11 cellular contexts compared by ENCODE assay signal in the genomic region with DNA sequence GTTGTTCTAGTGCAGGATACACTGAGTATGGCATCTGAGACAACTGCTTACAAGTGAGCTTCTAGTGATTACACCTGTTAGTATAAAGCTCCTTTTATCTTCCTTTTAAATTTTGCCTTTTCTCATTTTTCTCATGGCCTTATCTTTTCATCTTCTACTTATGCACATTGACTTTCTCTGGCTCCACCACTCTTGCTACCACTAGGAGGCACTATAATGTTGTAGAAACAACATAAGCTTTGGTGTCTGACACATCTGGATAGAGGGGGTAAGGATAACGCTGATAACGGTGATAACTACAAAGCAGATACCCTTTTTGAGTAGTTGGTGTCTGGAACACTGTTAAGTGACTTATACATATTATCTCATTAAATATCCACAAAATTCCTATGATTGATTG.
A peak's percentile ranks its signal among the peaks of the same experiment; 100 is the strongest.
DNase-seq lines count a peak whose midpoint lies in the region; ATAC-seq, FAIRE-seq and TF ChIP-seq lines count a peak whose summit lies in the region.
"Had no signal": no experiment of that assay in that cellular context is flagged by ENCODE, and none has a peak within 500 bp of the region (broad histone marks: within the 10 kb centered on the region; RNA-seq: fewer than 3 reads in every experiment).

No MANE protein-coding gene starts in this region.

- H4K20me1 ChIP-seq in K562 (replicated peaks; ENCODE audit: control insufficient read depth, insufficient read depth, low read length), result no peaks in the 10 kb centered on the region

- no peaks in the 10 kb centered on the region for H3K27me3 ChIP-seq in K562 (ENCODE audit: control insufficient read depth in 2 of 2, insufficient read depth in 2 of 2, low read length in 2 of 2)
- H3K27me3 ChIP-seq: SJSA1 had no signal

- in situ Hi-C loops in K562 (cut with MboI), result loop anchor here (25.0 kb wide), 1 partner anchor 720 kb away; no protein-coding TSS in a partner anchor

- no peak for TF ChIP-seq EP300 in K562 (IDR thresholded peaks at IDR 0.05; ENCODE audit: low read length)

- POLR2A ChIA-PET in K562 (lab: Yijun Ruan, JAX), result interaction anchor here (0.8 to 1.1 kb wide), 3 partner anchors 13 to 651 kb away, joined by 3 read pairs; no protein-coding TSS in a partner anchor

- H3K36me3 ChIP-seq in K562 (ENCODE audit: control insufficient read depth, insufficient read depth, low read length), result no peaks in the 10 kb centered on the region; the same call in 2 of the 3 replicates
- H3K36me3 ChIP-seq: SJSA1 had no signal

- no peak for DNase-seq in stimulated activated naive CD8-positive, alpha-beta T cell treated with anti-CD3 and anti-CD28 coated beads, Interleukin-15, amount 100 ng/mL, for 72 hours
- DNase-seq in stimulated activated naive CD8-positive, alpha-beta T cell treated with anti-CD3 and anti-CD28 coated beads, Interleukin-15, Interleukin-2, amounts not matched to agents 100 U/mL and 50 U/mL, for 24 hours, result no peak
- DNase-seq in LNCaP clone FGC (ENCODE audit: low read depth) (no peak), K562 (ENCODE audit: extremely low read depth in 1 of 4, low spot score in 3 of 4) (peak; percentile 26 to 41 (median 30)), NCI-H1436 treated with DMSO at 0.1 percent for 48 hours (lab: John Stamatoyannopoulos, UW) (no peak)
- DNase-seq in activated CD8-positive, alpha-beta memory T cell treated with anti-CD3 and anti-CD28 coated beads, Interleukin-2, amount 10 ng/mL, durations not matched to agents 7 days and 5 days, result no peak
- DNase-seq: hippocampal formation had no signal

- peak; percentile 63 for TF ChIP-seq CTCF in LNCaP clone FGC (IDR thresholded peaks at IDR 0.05; ENCODE audit: control insufficient read depth, extremely low read depth, insufficient read depth)
- peak; percentile 49 to 57 (median 56); a peak in 5 of 6 replicates for TF ChIP-seq CTCF in K562 (IDR thresholded peaks at IDR 0.05 in 2 of 3, conservative IDR thresholded peaks at IDR 0.05 in 1 of 3; ENCODE audit: insufficient read depth in 2 of 3, low read depth in 1 of 3, low read length in 3 of 3)

- H3K9ac ChIP-seq in K562 (ENCODE audit: insufficient read depth in 1 of 2, low read depth in 2 of 2, low read length in 2 of 2), result no peak overlapping the region

- H3K27ac ChIP-seq in K562 (ENCODE audit: extremely low read depth, low read depth, low read length), result no peak overlapping the region
- H3K27ac ChIP-seq: SJSA1 had no signal

- no peaks in the 10 kb centered on the region for H3K36me3 Mint-ChIP-seq in activated CD8-positive, alpha-beta memory T cell treated with anti-CD3 and anti-CD28 coated beads, Interleukin-2, amount 10 ng/mL, durations not matched to agents 7 days and 5 days
- H3K36me3 Mint-ChIP-seq: activated naive CD4-positive, alpha-beta T cell treated with anti-CD3 and anti-CD28 coated beads, Interleukin-2, amount 50 U/mL, for 72 hours had no signal

- no peak overlapping the region for H2AFZ ChIP-seq in K562 (ENCODE audit: low read depth, low read length)

- H3K4me1 ChIP-seq in K562 (replicated peaks in 1 of 2; ENCODE audit: control insufficient read depth in 2 of 2, insufficient read depth in 2 of 2, low read length in 2 of 2), result no peaks in the 10 kb centered on the region
- H3K4me1 ChIP-seq: SJSA1 had no signal

- no peaks in the 10 kb centered on the region for H3K9me3 ChIP-seq in K562 (replicated peaks; ENCODE audit: control insufficient read depth, insufficient read depth, low read depth, low read length)
- H3K9me3 ChIP-seq: SJSA1 had no signal

- ATAC-seq in stimulated activated naive CD8-positive, alpha-beta T cell treated with anti-CD3 and anti-CD28 coated beads, Interleukin-15, amount 100 ng/mL, for 72 hours, result peak; percentile 55
- ATAC-seq in stimulated activated naive CD8-positive, alpha-beta T cell treated with anti-CD3 and anti-CD28 coated beads, Interleukin-15, Interleukin-2, amounts not matched to agents 100 U/mL and 50 U/mL, for 24 hours, result no peak
- ATAC-seq in K562 (peak; percentile 67), GM21447 (IDR thresholded peaks at IDR 0.05; ENCODE audit: unreplicated experiment) (no peak), HG03139 (IDR thresholded peaks at IDR 0.05; ENCODE audit: unreplicated experiment) (no peak)
- no peak for ATAC-seq in activated CD8-positive, alpha-beta memory T cell treated with anti-CD3 and anti-CD28 coated beads, Interleukin-2, amount 10 ng/mL, durations not matched to agents 7 days and 5 days
- ATAC-seq: activated naive CD4-positive, alpha-beta T cell treated with anti-CD3 and anti-CD28 coated beads, Interleukin-2, amount 50 U/mL, for 72 hours had no signal

- H3K9me3 Mint-ChIP-seq in stimulated activated naive CD8-positive, alpha-beta T cell treated with anti-CD3 and anti-CD28 coated beads, Interleukin-15, amount 100 ng/mL, for 72 hours, result peaks cover 5 to 8% of the 10 kb centered on the region in 2 donors
- H3K9me3 Mint-ChIP-seq in activated CD8-positive, alpha-beta memory T cell treated with anti-CD3 and anti-CD28 coated beads, Interleukin-2, amount 10 ng/mL, durations not matched to agents 7 days and 5 days (ENCODE audit: low read depth), result peaks cover 3% of the 10 kb centered on the region
- H3K9me3 Mint-ChIP-seq: activated naive CD4-positive, alpha-beta T cell treated with anti-CD3 and anti-CD28 coated beads, Interleukin-2, amount 50 U/mL, for 72 hours had no signal

- no peak overlapping the region for H3K4me2 ChIP-seq in K562 (ENCODE audit: insufficient read depth, low read length)

- BruUV-seq in K562 (replicated peaks; lab: Mats Ljungman, UMichigan), result no TSS peak

- H3K4me1 Mint-ChIP-seq in stimulated activated naive CD8-positive, alpha-beta T cell treated with anti-CD3 and anti-CD28 coated beads, Interleukin-15, amount 100 ng/mL, for 72 hours, result no peaks in the 10 kb centered on the region
- H3K4me1 Mint-ChIP-seq in activated CD8-positive, alpha-beta memory T cell treated with anti-CD3 and anti-CD28 coated beads, Interleukin-2, amount 10 ng/mL, durations not matched to agents 7 days and 5 days, result no peaks in the 10 kb centered on the region

- H3K4me3 Mint-ChIP-seq in stimulated activated naive CD8-positive, alpha-beta T cell treated with anti-CD3 and anti-CD28 coated beads, Interleukin-15, amount 100 ng/mL, for 72 hours, result no peak overlapping the region
- no peak overlapping the region for H3K4me3 Mint-ChIP-seq in activated CD8-positive, alpha-beta memory T cell treated with anti-CD3 and anti-CD28 coated beads, Interleukin-2, amount 10 ng/mL, durations not matched to agents 7 days and 5 days

- CTCF ChIA-PET in K562 (lab: Yijun Ruan, JAX; ENCODE audit: low intra/inter-chr PET ratio), result no interaction called here
- CTCF ChIA-PET in activated CD8-positive, alpha-beta memory T cell treated with anti-CD3 and anti-CD28 coated beads, Interleukin-2, amount 10 ng/mL, durations not matched to agents 7 days and 5 days (lab: Charles Lee), result interaction anchor here (1.1 to 2.7 kb wide), 4 partner anchors 9 to 750 kb away, joined by 3 to 22 read pairs (median 4); no protein-coding TSS in a partner anchor

- H3K27me3 Mint-ChIP-seq in stimulated activated naive CD8-positive, alpha-beta T cell treated with anti-CD3 and anti-CD28 coated beads, Interleukin-15, amount 100 ng/mL, for 72 hours, result no peaks in the 10 kb centered on the region
- H3K27me3 Mint-ChIP-seq in activated CD8-positive, alpha-beta memory T cell treated with anti-CD3 and anti-CD28 coated beads, Interleukin-2, amount 10 ng/mL, durations not matched to agents 7 days and 5 days, result no peaks in the 10 kb centered on the region

- TF ChIP-seq POLR2A in K562 (conservative IDR thresholded peaks at IDR 0.05), result no peak

- no peak overlapping the region for H3K27ac Mint-ChIP-seq in stimulated activated naive CD8-positive, alpha-beta T cell treated with anti-CD3 and anti-CD28 coated beads, Interleukin-15, amount 100 ng/mL, for 72 hours
- no peak overlapping the region for H3K27ac Mint-ChIP-seq in activated CD8-positive, alpha-beta memory T cell treated with anti-CD3 and anti-CD28 coated beads, Interleukin-2, amount 10 ng/mL, durations not matched to agents 7 days and 5 days
- H3K27ac Mint-ChIP-seq: activated naive CD4-positive, alpha-beta T cell treated with anti-CD3 and anti-CD28 coated beads, Interleukin-2, amount 50 U/mL, for 72 hours had no signal

- peak; percentile 26 for FAIRE-seq in K562 (lab: Jason Lieb, UNC)

- 0% methylated on average over 2 of the region's 2 CpGs for WGBS in K562 (ENCODE audit: insufficient coverage, low coverage, missing lambda C conversion rate)

- H3K9me1 ChIP-seq in K562 (ENCODE audit: control insufficient read depth, insufficient read depth, low read length), result no peaks in the 10 kb centered on the region

- intact Hi-C loops in K562 (cut with micrococcal nuclease), result loop anchor here (5.0 to 10.0 kb wide), 2 partner anchors 173 to 305 kb away; no protein-coding TSS in a partner anchor

- H3K79me2 ChIP-seq in K562 (ENCODE audit: control insufficient read depth, insufficient read depth, low read length), result no peaks in the 10 kb centered on the region

- H3K4me3 ChIP-seq in LNCaP clone FGC (ENCODE audit: low read depth, low read length) (no peak overlapping the region), K562 (no peak overlapping the region)
- H3K4me3 ChIP-seq: SJSA1 had no signal

- peak; percentile 49 to 71; a peak in 3 of 4 replicates for TF ChIP-seq RAD21 in K562 (CRISPR knock-in tag; conservative IDR thresholded peaks at IDR 0.05 in 1 of 2, IDR thresholded peaks at IDR 0.05 in 1 of 2)

TF ChIP-seq in K562, 482 proteins besides CTCF, POLR2A, EP300 and RAD21:
- 0 out of 2 replicates have a peak, but pooled peaks have one; percentile 41 for TF ChIP-seq ZNF764 (CRISPR knock-in tag; IDR thresholded peaks at IDR 0.05; ENCODE audit: low read depth)
- TF ChIP-seq GATA2 (CRISPR knock-in tag; IDR thresholded peaks at IDR 0.05), result peak; percentile 85
- no peak for TF ChIP-seq TSC22D4 (tag; IDR thresholded peaks at IDR 0.05)
TF ChIP-seq in K562: peak in this region for 2.

Comparison
In these comparisons a context has a peak if more than half of its experiments do, and no peak if none do; other contexts are left out.
1. ATAC-seq: peak in stimulated activated naive CD8-positive, alpha-beta T cell treated with anti-CD3 and anti-CD28 coated beads, Interleukin-15, amount 100 ng/mL, for 72 hours (single experiment) and K562 (single experiment); none in stimulated activated naive CD8-positive, alpha-beta T cell treated with anti-CD3 and anti-CD28 coated beads, Interleukin-15, Interleukin-2, amounts not matched to agents 100 U/mL and 50 U/mL, for 24 hours (single experiment), GM21447 (single experiment), activated CD8-positive, alpha-beta memory T cell treated with anti-CD3 and anti-CD28 coated beads, Interleukin-2, amount 10 ng/mL, durations not matched to agents 7 days and 5 days (single experiment) and HG03139 (single experiment).
2. DNase-seq: peak in K562 (4 of 4); none in stimulated activated naive CD8-positive, alpha-beta T cell treated with anti-CD3 and anti-CD28 coated beads, Interleukin-15, amount 100 ng/mL, for 72 hours (0 of 2), stimulated activated naive CD8-positive, alpha-beta T cell treated with anti-CD3 and anti-CD28 coated beads, Interleukin-15, Interleukin-2, amounts not matched to agents 100 U/mL and 50 U/mL, for 24 hours (single experiment), LNCaP clone FGC (single experiment), NCI-H1436 treated with DMSO at 0.1 percent for 48 hours (single experiment) and activated CD8-positive, alpha-beta memory T cell treated with anti-CD3 and anti-CD28 coated beads, Interleukin-2, amount 10 ng/mL, durations not matched to agents 7 days and 5 days (single experiment).